ENCODE assay signal across 20 cellular contexts in the genomic region with DNA sequence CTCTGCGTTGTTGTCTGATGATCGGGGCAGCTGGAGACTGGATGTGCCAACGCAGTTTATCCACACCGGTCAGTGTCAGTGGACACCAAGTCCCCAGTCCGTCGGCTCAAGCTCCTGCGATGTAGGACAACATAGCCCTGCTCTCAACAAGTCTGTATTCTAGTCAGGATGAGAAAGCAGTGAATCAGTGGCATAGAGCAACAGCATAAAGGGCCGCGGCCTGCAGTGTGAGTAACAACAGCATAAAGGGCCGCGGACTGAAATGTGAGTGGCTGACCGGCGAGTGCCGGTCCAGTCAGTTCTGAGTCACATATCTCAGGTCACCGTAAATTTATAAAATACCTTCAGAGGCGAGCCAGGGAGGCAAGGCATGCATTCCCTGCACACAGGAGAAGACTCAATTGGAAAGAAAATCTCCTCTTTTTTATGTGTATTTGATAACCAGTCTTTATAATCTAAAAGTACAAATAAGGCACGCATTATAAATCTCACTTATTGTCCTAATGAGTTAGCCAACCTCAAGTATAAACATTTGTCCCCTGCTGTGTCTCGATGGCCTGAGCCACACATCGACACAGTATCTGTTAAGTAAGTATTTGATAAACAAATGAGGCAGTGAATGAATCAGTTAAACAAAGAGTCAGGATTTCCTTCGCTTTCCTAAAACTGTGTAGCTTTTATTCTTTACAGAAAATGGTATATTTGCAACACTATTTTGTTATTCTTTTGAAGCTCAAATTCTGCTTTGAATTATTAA. TPM values are rescaled to one million over a fixed set of nuclear protein-coding genes. Genes with fewer than 3 reads are reported as not detected.
DNase-seq lines count a peak whose midpoint lies in the region; ATAC-seq and TF ChIP-seq lines count a peak whose summit lies in the region.
"Had no signal": no experiment of that assay in that cellular context is flagged by ENCODE, and none has a peak within 500 bp of the region (broad histone marks: within the 10 kb centered on the region; RNA-seq: fewer than 3 reads in every experiment).

No MANE protein-coding gene starts in this region.

- H3K36me3 Mint-ChIP-seq in chondrocyte (ENCODE audit: low read depth) (peaks cover 21% of the 10 kb centered on the region), nephron progenitor cell (ENCODE audit: low read depth) (peaks cover 74% of the 10 kb centered on the region)

- H3K9me3 Mint-ChIP-seq in chondrocyte (ENCODE audit: low read depth) (no peaks in the 10 kb centered on the region), nephron progenitor cell (peaks cover 6% of the 10 kb centered on the region)
- H3K9me3 Mint-ChIP-seq: activated naive CD4-positive, alpha-beta T cell treated with anti-CD3 and anti-CD28 coated beads, Interleukin-2, amount 10 ng/mL, durations not matched to agents 7 days and 5 days; IgD-negative memory B cell had no signal

- ATAC-seq in HG02623 (IDR thresholded peaks at IDR 0.05; ENCODE audit: unreplicated experiment), result no peak
- ATAC-seq: GM12878; lower lobe of right lung; naive thymus-derived CD4-positive, alpha-beta T cell had no signal

- H3K4me3 Mint-ChIP-seq in chondrocyte (ENCODE audit: unreplicated experiment) (no peak overlapping the region), nephron progenitor cell (no peak overlapping the region)
- H3K4me3 Mint-ChIP-seq: activated naive CD4-positive, alpha-beta T cell treated with anti-CD3 and anti-CD28 coated beads, Interleukin-2, amount 10 ng/mL, durations not matched to agents 7 days and 5 days; IgD-negative memory B cell; naive thymus-derived CD4-positive, alpha-beta T cell had no signal

- H3K4me1 Mint-ChIP-seq in chondrocyte (ENCODE audit: low read depth), result peaks cover 7% of the 10 kb centered on the region
- H3K4me1 Mint-ChIP-seq in nephron progenitor cell, result no peaks in the 10 kb centered on the region
- H3K4me1 Mint-ChIP-seq: activated naive CD4-positive, alpha-beta T cell treated with anti-CD3 and anti-CD28 coated beads, Interleukin-2, amount 10 ng/mL, durations not matched to agents 7 days and 5 days; IgD-negative memory B cell had no signal

- DNase-seq in ELR (ENCODE audit: low read depth), result peak; percentile 94
- peak; percentile 87 for DNase-seq in M059J (ENCODE audit: low read depth)
- DNase-seq in chondrocyte (ENCODE audit: low spot score), result no peak
- DNase-seq in nephron progenitor cell, result no peak
- DNase-seq in NCI-H526 treated with DMSO at 0.1 percent for 48 hours (lab: John Stamatoyannopoulos, UW), result no peak
- DNase-seq in ecto neural progenitor cell (ENCODE audit: low spot score), result no peak
- DNase-seq in cerebellum (ENCODE audit: low spot score), result no peak
- DNase-seq: activated CD4-positive, alpha-beta T cell treated with anti-CD3 and anti-CD28 coated beads for 48 hours; activated naive CD4-positive, alpha-beta T cell treated with anti-CD3 and anti-CD28 coated beads, Interleukin-2, amount 10 ng/mL, durations not matched to agents 7 days and 5 days; COR-L47; effector CD8-positive, alpha-beta T cell; foreskin melanocyte; GDM1; lower lobe of right lung; naive thymus-derived CD4-positive, alpha-beta T cell; NCI-H2081; stimulated activated CD4-positive, alpha-beta T cell treated with anti-CD3 and anti-CD28 coated beads, Interleukin-4, amount 100 ng/mL, for 24 hours had no signal

- H3K27me3 Mint-ChIP-seq in chondrocyte (ENCODE audit: low read depth), result no peaks in the 10 kb centered on the region
- peaks cover 2% of the 10 kb centered on the region for H3K27me3 Mint-ChIP-seq in nephron progenitor cell (ENCODE audit: low read depth, poor library complexity)
- H3K27me3 Mint-ChIP-seq: activated naive CD4-positive, alpha-beta T cell treated with anti-CD3 and anti-CD28 coated beads, Interleukin-2, amount 10 ng/mL, durations not matched to agents 7 days and 5 days; IgD-negative memory B cell; naive thymus-derived CD4-positive, alpha-beta T cell had no signal

- TF ChIP-seq CTCF in chondrocyte (IDR thresholded peaks at IDR 0.05), result no peak
- TF ChIP-seq CTCF in nephron progenitor cell (IDR thresholded peaks at IDR 0.05), result no peak

- H3K27ac Mint-ChIP-seq in chondrocyte (ENCODE audit: unreplicated experiment), result peak overlapping the region; percentile 54
- H3K27ac Mint-ChIP-seq in nephron progenitor cell, result peak overlapping the region; percentile 54
- H3K27ac Mint-ChIP-seq: activated naive CD4-positive, alpha-beta T cell treated with anti-CD3 and anti-CD28 coated beads, Interleukin-2, amount 10 ng/mL, durations not matched to agents 7 days and 5 days had no signal

RNA-seq across cellular contexts. Expression of a gene that starts 33.8 kb away (rescaled TPM):
- 0.59 and 0.79 TPM in 2 replicates for total RNA-seq in M059J (2014; rRNA removed; shearing (Covaris generic))
- total RNA-seq in chondrocyte, result 7.1 to 12.5 TPM (median 7.3 TPM) in 3 replicates
- 2.7 TPM for total RNA-seq in cerebellum

Comparison
In these comparisons a context has a peak if more than half of its experiments do, and no peak if none do; other contexts are left out.
1. DNase-seq: peak in ELR (single experiment) and M059J (single experiment); none in chondrocyte (single experiment), nephron progenitor cell (single experiment), NCI-H526 treated with DMSO at 0.1 percent for 48 hours (single experiment), ecto neural progenitor cell (single experiment) and cerebellum (single experiment).